Comparison of ENCODE assay signal across 1 cellular context in the genomic region with DNA sequence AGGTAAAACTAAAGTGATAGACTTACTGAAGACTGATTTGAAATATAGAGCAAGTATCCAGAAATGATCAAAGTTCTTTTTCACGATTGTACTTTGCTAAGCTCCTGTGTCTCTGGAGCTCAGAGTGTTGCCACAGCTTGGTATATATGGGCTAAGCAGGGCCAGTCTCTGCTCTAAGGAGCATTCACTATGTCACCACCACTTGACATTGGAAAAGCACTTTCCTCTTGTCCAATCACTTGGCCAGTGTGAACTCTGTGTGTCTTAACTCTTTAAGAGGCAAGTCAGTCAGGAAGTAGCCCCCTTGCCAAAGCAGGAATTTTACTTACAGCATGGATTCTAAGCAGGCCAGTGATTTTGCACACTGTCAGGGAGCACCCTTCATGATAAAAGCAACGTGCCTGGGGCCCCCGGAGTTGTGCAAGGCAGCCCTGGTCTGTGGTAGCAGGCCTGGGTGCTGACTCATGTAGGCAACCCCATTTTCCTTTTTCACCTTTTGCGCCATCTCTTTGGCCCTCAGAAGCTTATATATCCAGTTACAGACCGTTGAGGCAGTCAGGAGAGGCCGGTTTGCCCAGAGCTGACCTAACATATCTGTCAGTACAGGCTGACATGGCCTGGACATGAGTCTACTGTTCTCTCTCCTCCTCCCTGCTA.
TF ChIP-seq lines count a peak whose summit lies in the region.

No MANE protein-coding gene starts in this region.

TF ChIP-seq in K562, 482 proteins besides CTCF, POLR2A, EP300 and RAD21 (continued from another document):
- TF ChIP-seq, protein P1, sequence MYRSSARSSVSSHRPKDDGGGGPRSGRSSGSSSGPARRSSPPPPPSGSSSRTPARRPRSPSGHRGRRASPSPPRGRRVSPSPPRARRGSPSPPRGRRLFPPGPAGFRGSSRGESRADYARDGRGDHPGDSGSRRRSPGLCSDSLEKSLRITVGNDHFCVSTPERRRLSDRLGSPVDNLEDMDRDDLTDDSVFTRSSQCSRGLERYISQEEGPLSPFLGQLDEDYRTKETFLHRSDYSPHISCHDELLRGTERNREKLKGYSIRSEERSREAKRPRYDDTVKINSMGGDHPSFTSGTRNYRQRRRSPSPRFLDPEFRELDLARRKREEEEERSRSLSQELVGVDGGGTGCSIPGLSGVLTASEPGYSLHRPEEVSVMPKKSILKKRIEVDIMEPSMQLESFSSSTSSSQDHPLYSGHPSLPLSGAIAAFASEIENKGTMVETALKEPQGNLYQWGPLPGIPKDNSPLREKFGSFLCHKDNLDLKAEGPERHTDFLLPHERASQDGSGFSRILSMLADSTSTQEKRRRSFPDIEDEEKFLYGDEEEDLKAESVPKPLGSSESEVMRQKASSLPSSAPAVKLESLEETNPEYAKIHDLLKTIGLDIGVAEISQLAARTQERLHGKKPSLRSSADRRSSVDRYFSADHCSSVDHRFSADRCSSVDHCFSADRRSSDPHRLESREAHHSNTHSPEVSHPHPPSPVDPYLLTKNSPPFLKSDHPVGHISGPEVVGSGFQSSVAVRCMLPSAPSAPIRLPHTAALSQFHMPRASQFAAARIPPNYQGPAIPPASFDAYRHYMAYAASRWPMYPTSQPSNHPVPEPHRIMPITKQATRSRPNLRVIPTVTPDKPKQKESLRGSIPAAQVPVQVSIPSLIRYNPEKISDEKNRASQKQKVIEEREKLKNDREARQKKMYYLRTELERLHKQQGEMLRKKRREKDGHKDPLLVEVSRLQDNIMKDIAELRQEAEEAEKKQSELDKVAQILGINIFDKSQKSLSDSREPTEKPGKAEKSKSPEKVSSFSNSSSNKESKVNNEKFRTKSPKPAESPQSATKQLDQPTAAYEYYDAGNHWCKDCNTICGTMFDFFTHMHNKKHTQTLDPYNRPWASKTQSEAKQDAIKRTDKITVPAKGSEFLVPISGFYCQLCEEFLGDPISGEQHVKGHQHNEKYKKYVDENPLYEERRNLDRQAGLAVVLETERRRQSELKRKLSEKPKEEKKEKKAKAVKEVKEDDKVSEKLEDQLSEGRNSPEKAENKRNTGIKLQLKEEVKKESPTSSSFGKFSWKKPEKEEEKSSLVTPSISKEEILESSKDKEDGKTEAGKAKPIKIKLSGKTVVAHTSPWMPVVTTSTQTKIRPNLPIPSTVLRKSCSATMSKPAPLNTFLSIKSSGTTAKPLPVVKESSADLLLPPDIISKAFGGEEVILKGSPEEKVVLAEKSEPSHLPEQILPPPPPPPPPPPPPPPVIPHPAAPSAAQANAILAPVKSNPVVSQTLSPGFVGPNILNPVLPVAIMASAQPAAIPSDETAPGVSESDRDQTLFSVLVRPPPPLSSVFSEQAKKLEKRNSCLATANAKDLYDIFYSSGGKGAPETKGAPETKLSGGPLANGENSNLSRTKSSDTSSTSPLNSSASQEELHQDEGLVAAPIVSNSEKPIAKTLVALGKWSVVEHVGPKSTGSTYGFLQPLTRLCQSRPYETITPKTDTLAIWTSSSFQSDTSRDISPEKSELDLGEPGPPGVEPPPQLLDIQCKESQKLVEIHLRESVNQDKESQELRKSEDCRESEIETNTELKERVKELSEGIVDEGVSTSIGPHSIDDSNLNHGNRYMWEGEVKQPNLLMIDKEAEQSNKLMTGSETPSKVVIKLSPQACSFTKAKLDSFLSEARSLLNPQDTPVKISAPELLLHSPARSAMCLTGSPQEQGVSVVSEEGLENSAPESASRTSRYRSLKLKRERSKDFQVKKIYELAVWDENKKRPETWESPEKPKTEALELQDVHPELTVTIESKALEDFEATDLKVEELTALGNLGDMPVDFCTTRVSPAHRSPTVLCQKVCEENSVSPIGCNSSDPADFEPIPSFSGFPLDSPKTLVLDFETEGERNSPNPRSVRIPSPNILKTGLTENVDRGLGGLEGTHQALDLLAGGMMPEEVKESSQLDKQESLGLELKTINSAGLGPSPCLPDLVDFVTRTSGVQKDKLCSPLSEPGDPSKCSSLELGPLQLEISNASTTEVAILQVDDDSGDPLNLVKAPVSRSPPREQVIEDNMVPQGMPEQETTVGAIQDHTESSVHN (IDR thresholded peaks at IDR 0.05; ENCODE audit: borderline replicate concordance in 1 of 2, low read depth in 1 of 2), result no peak
- no peak for TF ChIP-seq OTX1 (CRISPR knock-in tag; IDR thresholded peaks at IDR 0.05)
- TF ChIP-seq, protein P2, sequence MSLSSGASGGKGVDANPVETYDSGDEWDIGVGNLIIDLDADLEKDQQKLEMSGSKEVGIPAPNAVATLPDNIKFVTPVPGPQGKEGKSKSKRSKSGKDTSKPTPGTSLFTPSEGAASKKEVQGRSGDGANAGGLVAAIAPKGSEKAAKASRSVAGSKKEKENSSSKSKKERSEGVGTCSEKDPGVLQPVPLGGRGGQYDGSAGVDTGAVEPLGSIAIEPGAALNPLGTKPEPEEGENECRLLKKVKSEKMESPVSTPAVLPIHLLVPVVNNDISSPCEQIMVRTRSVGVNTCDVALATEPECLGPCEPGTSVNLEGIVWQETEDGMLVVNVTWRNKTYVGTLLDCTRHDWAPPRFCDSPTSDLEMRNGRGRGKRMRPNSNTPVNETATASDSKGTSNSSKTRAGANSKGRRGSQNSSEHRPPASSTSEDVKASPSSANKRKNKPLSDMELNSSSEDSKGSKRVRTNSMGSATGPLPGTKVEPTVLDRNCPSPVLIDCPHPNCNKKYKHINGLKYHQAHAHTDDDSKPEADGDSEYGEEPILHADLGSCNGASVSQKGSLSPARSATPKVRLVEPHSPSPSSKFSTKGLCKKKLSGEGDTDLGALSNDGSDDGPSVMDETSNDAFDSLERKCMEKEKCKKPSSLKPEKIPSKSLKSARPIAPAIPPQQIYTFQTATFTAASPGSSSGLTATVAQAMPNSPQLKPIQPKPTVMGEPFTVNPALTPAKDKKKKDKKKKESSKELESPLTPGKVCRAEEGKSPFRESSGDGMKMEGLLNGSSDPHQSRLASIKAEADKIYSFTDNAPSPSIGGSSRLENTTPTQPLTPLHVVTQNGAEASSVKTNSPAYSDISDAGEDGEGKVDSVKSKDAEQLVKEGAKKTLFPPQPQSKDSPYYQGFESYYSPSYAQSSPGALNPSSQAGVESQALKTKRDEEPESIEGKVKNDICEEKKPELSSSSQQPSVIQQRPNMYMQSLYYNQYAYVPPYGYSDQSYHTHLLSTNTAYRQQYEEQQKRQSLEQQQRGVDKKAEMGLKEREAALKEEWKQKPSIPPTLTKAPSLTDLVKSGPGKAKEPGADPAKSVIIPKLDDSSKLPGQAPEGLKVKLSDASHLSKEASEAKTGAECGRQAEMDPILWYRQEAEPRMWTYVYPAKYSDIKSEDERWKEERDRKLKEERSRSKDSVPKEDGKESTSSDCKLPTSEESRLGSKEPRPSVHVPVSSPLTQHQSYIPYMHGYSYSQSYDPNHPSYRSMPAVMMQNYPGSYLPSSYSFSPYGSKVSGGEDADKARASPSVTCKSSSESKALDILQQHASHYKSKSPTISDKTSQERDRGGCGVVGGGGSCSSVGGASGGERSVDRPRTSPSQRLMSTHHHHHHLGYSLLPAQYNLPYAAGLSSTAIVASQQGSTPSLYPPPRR (CRISPR knock-in tag; IDR thresholded peaks at IDR 0.05; ENCODE audit: borderline replicate concordance), result no peak
- TF ChIP-seq LEF1 (IDR thresholded peaks at IDR 0.05), result no peak
- TF ChIP-seq ZSCAN32 (CRISPR knock-in tag; IDR thresholded peaks at IDR 0.05), result no peak
- TF ChIP-seq NFIC (IDR thresholded peaks at IDR 0.05), result no peak
- TF ChIP-seq, protein P3, sequence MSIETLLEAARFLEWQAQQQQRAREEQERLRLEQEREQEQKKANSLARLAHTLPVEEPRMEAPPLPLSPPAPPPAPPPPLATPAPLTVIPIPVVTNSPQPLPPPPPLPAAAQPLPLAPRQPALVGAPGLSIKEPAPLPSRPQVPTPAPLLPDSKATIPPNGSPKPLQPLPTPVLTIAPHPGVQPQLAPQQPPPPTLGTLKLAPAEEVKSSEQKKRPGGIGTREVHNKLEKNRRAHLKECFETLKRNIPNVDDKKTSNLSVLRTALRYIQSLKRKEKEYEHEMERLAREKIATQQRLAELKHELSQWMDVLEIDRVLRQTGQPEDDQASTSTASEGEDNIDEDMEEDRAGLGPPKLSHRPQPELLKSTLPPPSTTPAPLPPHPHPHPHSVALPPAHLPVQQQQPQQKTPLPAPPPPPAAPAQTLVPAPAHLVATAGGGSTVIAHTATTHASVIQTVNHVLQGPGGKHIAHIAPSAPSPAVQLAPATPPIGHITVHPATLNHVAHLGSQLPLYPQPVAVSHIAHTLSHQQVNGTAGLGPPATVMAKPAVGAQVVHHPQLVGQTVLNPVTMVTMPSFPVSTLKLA (conservative IDR thresholded peaks at IDR 0.05), result no peak
- peak; percentile 71 for TF ChIP-seq CEBPB (tag; IDR thresholded peaks at IDR 0.05)
- TF ChIP-seq, protein P4, sequence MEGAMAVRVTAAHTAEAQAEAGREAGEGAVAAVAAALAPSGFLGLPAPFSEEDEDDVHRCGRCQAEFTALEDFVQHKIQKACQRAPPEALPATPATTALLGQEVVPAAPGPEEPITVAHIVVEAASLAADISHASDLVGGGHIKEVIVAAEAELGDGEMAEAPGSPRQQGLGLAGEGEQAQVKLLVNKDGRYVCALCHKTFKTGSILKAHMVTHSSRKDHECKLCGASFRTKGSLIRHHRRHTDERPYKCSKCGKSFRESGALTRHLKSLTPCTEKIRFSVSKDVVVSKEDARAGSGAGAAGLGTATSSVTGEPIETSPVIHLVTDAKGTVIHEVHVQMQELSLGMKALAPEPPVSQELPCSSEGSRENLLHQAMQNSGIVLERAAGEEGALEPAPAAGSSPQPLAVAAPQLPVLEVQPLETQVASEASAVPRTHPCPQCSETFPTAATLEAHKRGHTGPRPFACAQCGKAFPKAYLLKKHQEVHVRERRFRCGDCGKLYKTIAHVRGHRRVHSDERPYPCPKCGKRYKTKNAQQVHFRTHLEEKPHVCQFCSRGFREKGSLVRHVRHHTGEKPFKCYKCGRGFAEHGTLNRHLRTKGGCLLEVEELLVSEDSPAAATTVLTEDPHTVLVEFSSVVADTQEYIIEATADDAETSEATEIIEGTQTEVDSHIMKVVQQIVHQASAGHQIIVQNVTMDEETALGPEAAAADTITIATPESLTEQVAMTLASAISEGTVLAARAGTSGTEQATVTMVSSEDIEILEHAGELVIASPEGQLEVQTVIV (CRISPR knock-in tag; IDR thresholded peaks at IDR 0.05; ENCODE audit: borderline replicate concordance), result no peak
- no peak for TF ChIP-seq TARDBP (IDR thresholded peaks at IDR 0.05)
- no peak for TF ChIP-seq WHSC1 (IDR thresholded peaks at IDR 0.05; ENCODE audit: low read length)
- TF ChIP-seq, protein P5, sequence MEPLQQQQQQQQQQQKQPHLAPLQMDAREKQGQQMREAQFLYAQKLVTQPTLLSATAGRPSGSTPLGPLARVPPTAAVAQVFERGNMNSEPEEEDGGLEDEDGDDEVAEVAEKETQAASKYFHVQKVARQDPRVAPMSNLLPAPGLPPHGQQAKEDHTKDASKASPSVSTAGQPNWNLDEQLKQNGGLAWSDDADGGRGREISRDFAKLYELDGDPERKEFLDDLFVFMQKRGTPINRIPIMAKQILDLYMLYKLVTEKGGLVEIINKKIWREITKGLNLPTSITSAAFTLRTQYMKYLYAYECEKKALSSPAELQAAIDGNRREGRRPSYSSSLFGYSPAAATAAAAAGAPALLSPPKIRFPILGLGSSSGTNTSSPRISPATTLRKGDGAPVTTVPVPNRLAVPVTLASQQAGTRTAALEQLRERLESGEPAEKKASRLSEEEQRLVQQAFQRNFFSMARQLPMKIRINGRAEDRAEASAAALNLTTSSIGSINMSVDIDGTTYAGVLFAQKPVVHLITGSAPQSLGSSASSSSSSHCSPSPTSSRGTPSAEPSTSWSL (CRISPR knock-in tag; IDR thresholded peaks at IDR 0.05; ENCODE audit: borderline replicate concordance), result no peak
- TF ChIP-seq, protein P6, sequence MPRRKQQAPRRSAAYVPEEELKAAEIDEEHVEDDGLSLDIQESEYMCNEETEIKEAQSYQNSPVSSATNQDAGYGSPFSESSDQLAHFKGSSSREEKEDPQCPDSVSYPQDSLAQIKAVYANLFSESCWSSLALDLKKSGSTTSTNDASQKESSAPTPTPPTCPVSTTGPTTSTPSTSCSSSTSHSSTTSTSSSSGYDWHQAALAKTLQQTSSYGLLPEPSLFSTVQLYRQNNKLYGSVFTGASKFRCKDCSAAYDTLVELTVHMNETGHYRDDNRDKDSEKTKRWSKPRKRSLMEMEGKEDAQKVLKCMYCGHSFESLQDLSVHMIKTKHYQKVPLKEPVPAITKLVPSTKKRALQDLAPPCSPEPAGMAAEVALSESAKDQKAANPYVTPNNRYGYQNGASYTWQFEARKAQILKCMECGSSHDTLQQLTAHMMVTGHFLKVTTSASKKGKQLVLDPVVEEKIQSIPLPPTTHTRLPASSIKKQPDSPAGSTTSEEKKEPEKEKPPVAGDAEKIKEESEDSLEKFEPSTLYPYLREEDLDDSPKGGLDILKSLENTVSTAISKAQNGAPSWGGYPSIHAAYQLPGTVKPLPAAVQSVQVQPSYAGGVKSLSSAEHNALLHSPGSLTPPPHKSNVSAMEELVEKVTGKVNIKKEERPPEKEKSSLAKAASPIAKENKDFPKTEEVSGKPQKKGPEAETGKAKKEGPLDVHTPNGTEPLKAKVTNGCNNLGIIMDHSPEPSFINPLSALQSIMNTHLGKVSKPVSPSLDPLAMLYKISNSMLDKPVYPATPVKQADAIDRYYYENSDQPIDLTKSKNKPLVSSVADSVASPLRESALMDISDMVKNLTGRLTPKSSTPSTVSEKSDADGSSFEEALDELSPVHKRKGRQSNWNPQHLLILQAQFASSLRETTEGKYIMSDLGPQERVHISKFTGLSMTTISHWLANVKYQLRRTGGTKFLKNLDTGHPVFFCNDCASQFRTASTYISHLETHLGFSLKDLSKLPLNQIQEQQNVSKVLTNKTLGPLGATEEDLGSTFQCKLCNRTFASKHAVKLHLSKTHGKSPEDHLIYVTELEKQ (CRISPR knock-in tag; IDR thresholded peaks at IDR 0.05), result no peak
- no peak for TF ChIP-seq NR2C2 (CRISPR knock-in tag; IDR thresholded peaks at IDR 0.05)
- TF ChIP-seq NR2C2 (tag; IDR thresholded peaks at IDR 0.05), result no peak
- TF ChIP-seq NFATC3 (IDR thresholded peaks at IDR 0.05), result no peak
- TF ChIP-seq, protein P7, sequence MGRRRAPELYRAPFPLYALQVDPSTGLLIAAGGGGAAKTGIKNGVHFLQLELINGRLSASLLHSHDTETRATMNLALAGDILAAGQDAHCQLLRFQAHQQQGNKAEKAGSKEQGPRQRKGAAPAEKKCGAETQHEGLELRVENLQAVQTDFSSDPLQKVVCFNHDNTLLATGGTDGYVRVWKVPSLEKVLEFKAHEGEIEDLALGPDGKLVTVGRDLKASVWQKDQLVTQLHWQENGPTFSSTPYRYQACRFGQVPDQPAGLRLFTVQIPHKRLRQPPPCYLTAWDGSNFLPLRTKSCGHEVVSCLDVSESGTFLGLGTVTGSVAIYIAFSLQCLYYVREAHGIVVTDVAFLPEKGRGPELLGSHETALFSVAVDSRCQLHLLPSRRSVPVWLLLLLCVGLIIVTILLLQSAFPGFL (CRISPR knock-in tag; IDR thresholded peaks at IDR 0.05), result no peak
- TF ChIP-seq CREBBP (IDR thresholded peaks at IDR 0.05; ENCODE audit: low read depth, low read length), result no peak
- no peak for TF ChIP-seq DPF2 (IDR thresholded peaks at IDR 0.05)
- no peak for TF ChIP-seq ZZZ3 (IDR thresholded peaks at IDR 0.05)
